Comparison of ENCODE assay signal across 21 cellular contexts in genomic region chr3:47428585-47429145, GRCh38. TPM values are rescaled to one million over a fixed set of nuclear protein-coding genes. Genes with fewer than 3 reads are reported as not detected.
A peak's percentile ranks its signal among the peaks of the same experiment; 100 is the strongest.
DNase-seq lines count a peak whose midpoint lies in the region; ATAC-seq, FAIRE-seq and TF ChIP-seq lines count a peak whose summit lies in the region.
"Had no signal": no experiment of that assay in that cellular context is flagged by ENCODE, and none has a peak within 500 bp of the region (broad histone marks: within the 10 kb centered on the region; RNA-seq: fewer than 3 reads in every experiment).

No MANE protein-coding gene starts in this region.

- peaks cover 14% of the 10 kb centered on the region; the same call in 1 of the 2 replicates for H4K20me1 ChIP-seq in K562 (replicated peaks; ENCODE audit: control insufficient read depth, insufficient read depth, low read length)

- no peaks in the 10 kb centered on the region for H3K27me3 Mint-ChIP-seq in stimulated activated naive CD8-positive, alpha-beta T cell treated with anti-CD3 and anti-CD28 coated beads, Interleukin-15, Interleukin-2, amounts not matched to agents 100 ng/mL and 50 ng/mL, for 24 hours
- no peaks in the 10 kb centered on the region for H3K27me3 Mint-ChIP-seq in stimulated activated naive CD8-positive, alpha-beta T cell treated with anti-CD3 and anti-CD28 coated beads, Interleukin-15, amount 100 ng/mL, for 72 hours
- H3K27me3 Mint-ChIP-seq: B cell; CD4-positive, alpha-beta T cell had no signal

- H3K27ac Mint-ChIP-seq in stimulated activated naive CD8-positive, alpha-beta T cell treated with anti-CD3 and anti-CD28 coated beads, Interleukin-15, Interleukin-2, amounts not matched to agents 100 ng/mL and 50 ng/mL, for 24 hours: peak overlapping the region; percentile 52
- H3K27ac Mint-ChIP-seq in stimulated activated naive CD8-positive, alpha-beta T cell treated with anti-CD3 and anti-CD28 coated beads, Interleukin-15, amount 100 ng/mL, for 72 hours: no peak overlapping the region
- H3K27ac Mint-ChIP-seq: B cell had no signal

- TF ChIP-seq POLR2A in K562 (conservative IDR thresholded peaks at IDR 0.05): no peak

- intact Hi-C loops in K562 (cut with micrococcal nuclease): no loop called here

- TF ChIP-seq CTCF in K562 (IDR thresholded peaks at IDR 0.05 in 2 of 3, conservative IDR thresholded peaks at IDR 0.05 in 1 of 3; ENCODE audit: insufficient read depth in 2 of 3, low read depth in 1 of 3, low read length in 3 of 3): no peak

- H2AFZ ChIP-seq in K562 (ENCODE audit: low read depth, low read length): no peak overlapping the region
- H2AFZ ChIP-seq: GM23248 had no signal

- CTCF ChIA-PET in K562 (lab: Yijun Ruan, JAX; ENCODE audit: low intra/inter-chr PET ratio): no interaction called here

- FAIRE-seq in K562 (lab: Jason Lieb, UNC): peak; percentile 71
- FAIRE-seq: D721Med had no signal

- H3K9me1 ChIP-seq in K562 (ENCODE audit: control insufficient read depth, insufficient read depth, low read length): no peaks in the 10 kb centered on the region

- no peak for TF ChIP-seq RAD21 in K562 (CRISPR knock-in tag; conservative IDR thresholded peaks at IDR 0.05 in 1 of 2, IDR thresholded peaks at IDR 0.05 in 1 of 2)

- H3K36me3 ChIP-seq in K562 (ENCODE audit: control insufficient read depth, insufficient read depth, low read length) (peaks cover 87% of the 10 kb centered on the region), mucosa of stomach (ENCODE audit: control insufficient read depth, insufficient read depth, low read length) (peaks cover 6% of the 10 kb centered on the region)

- H3K27ac ChIP-seq in K562 (ENCODE audit: extremely low read depth, low read depth, low read length): no peak overlapping the region
- H3K27ac ChIP-seq: GM23248 had no signal

- H3K9me3 ChIP-seq in K562 (replicated peaks; ENCODE audit: control insufficient read depth, insufficient read depth, low read depth, low read length) (no peaks in the 10 kb centered on the region), mucosa of stomach (ENCODE audit: control insufficient read depth, low read length) (no peaks in the 10 kb centered on the region)

- H3K9ac ChIP-seq in K562 (ENCODE audit: insufficient read depth in 1 of 2, low read depth in 2 of 2, low read length in 2 of 2) (no peak overlapping the region), mucosa of stomach (ENCODE audit: low read length) (peak overlapping the region; percentile 20)
- H3K9ac ChIP-seq: GM23248 had no signal

- BruUV-seq in K562 (replicated peaks; lab: Mats Ljungman, UMichigan): no TSS peak

- in situ Hi-C loops in K562 (cut with MboI): no loop called here

- DNase-seq in stimulated activated naive CD8-positive, alpha-beta T cell treated with anti-CD3 and anti-CD28 coated beads, Interleukin-15, amount 100 ng/mL, for 72 hours: no peak
- DNase-seq in K562 (ENCODE audit: extremely low read depth in 1 of 4, low spot score in 3 of 4) (peak in 1 of 4 experiments; percentile 2), NCI-H187 treated with DMSO at 0.1 percent for 48 hours (lab: John Stamatoyannopoulos, UW) (no peak), UCSD-AML1 (lab: John Stamatoyannopoulos, UW; ENCODE audit: unreplicated experiment) (no peak)
- DNase-seq: ACHN; CD4-positive, alpha-beta T cell; DND-41; GDM1; GM23248; KBM-7; NCI-H1105; NCI-H187; NCI-H2171; NCI-H774 had no signal

- H3K4me1 ChIP-seq in K562 (replicated peaks in 1 of 2; ENCODE audit: control insufficient read depth in 2 of 2, insufficient read depth in 2 of 2, low read length in 2 of 2) (peaks cover 0 to 4% of the 10 kb centered on the region in 2 experiments; a peak in 2 of 5 replicates), mucosa of stomach (ENCODE audit: control insufficient read depth, insufficient read depth, low read length) (peaks cover 69% of the 10 kb centered on the region)

- POLR2A ChIA-PET in K562 (lab: Yijun Ruan, JAX): no interaction called here

- no peaks in the 10 kb centered on the region for H3K9me3 Mint-ChIP-seq in stimulated activated naive CD8-positive, alpha-beta T cell treated with anti-CD3 and anti-CD28 coated beads, Interleukin-15, Interleukin-2, amounts not matched to agents 100 ng/mL and 50 ng/mL, for 24 hours
- H3K9me3 Mint-ChIP-seq in stimulated activated naive CD8-positive, alpha-beta T cell treated with anti-CD3 and anti-CD28 coated beads, Interleukin-15, amount 100 ng/mL, for 72 hours: no peaks in the 10 kb centered on the region
- H3K9me3 Mint-ChIP-seq: CD4-positive, alpha-beta T cell had no signal

- H3K4me1 Mint-ChIP-seq in stimulated activated naive CD8-positive, alpha-beta T cell treated with anti-CD3 and anti-CD28 coated beads, Interleukin-15, Interleukin-2, amounts not matched to agents 100 ng/mL and 50 ng/mL, for 24 hours (ENCODE audit: low read depth): no peaks in the 10 kb centered on the region
- no peaks in the 10 kb centered on the region for H3K4me1 Mint-ChIP-seq in stimulated activated naive CD8-positive, alpha-beta T cell treated with anti-CD3 and anti-CD28 coated beads, Interleukin-15, amount 100 ng/mL, for 72 hours
- H3K4me1 Mint-ChIP-seq: B cell had no signal

- H3K4me3 Mint-ChIP-seq in stimulated activated naive CD8-positive, alpha-beta T cell treated with anti-CD3 and anti-CD28 coated beads, Interleukin-15, Interleukin-2, amounts not matched to agents 100 ng/mL and 50 ng/mL, for 24 hours: no peak overlapping the region
- no peak overlapping the region for H3K4me3 Mint-ChIP-seq in stimulated activated naive CD8-positive, alpha-beta T cell treated with anti-CD3 and anti-CD28 coated beads, Interleukin-15, amount 100 ng/mL, for 72 hours
- H3K4me3 Mint-ChIP-seq: B cell; CD4-positive, alpha-beta T cell had no signal

- H3K4me3 ChIP-seq in K562 (no peak overlapping the region), mucosa of stomach (ENCODE audit: low read length) (no peak overlapping the region)
- H3K4me3 ChIP-seq: GM23248 had no signal

- no peak for TF ChIP-seq EP300 in K562 (IDR thresholded peaks at IDR 0.05; ENCODE audit: low read length)

- 56% methylated on average over 7 of the region's 7 CpGs for WGBS in K562 (ENCODE audit: insufficient coverage, low coverage, missing lambda C conversion rate)

- H3K36me3 Mint-ChIP-seq in stimulated activated naive CD8-positive, alpha-beta T cell treated with anti-CD3 and anti-CD28 coated beads, Interleukin-15, Interleukin-2, amounts not matched to agents 100 ng/mL and 50 ng/mL, for 24 hours (ENCODE audit: low read depth): peaks cover 27% of the 10 kb centered on the region

- H3K4me2 ChIP-seq in K562 (ENCODE audit: insufficient read depth, low read length): no peak overlapping the region

- H3K27me3 ChIP-seq in K562 (ENCODE audit: control insufficient read depth in 2 of 2, insufficient read depth in 2 of 2, low read length in 2 of 2): no peaks in the 10 kb centered on the region
- no peaks in the 10 kb centered on the region for H3K27me3 ChIP-seq in mucosa of stomach (ENCODE audit: control insufficient read depth, insufficient read depth, low read length)

- ATAC-seq in stimulated activated naive CD8-positive, alpha-beta T cell treated with anti-CD3 and anti-CD28 coated beads, Interleukin-15, amount 100 ng/mL, for 72 hours: no peak
- ATAC-seq in K562: no peak
- ATAC-seq in GM19455 (IDR thresholded peaks at IDR 0.05; ENCODE audit: unreplicated experiment): no peak
- ATAC-seq: Panc1, Right ventricle myocardium inferior had no signal

- H3K79me2 ChIP-seq in K562 (ENCODE audit: control insufficient read depth, insufficient read depth, low read length): no peaks in the 10 kb centered on the region; the same call in 2 of the 3 replicates

RNA-seq across cellular contexts. Expression of gene SCAP, which starts 47.1 kb away (rescaled TPM):
- total RNA-seq in K562 (2011; cell fraction: chromatin; rRNA removed; ENCODE audit: low replicate concordance): 248 and 515 TPM in 2 replicates
- total RNA-seq in K562 (2011; cell fraction: nucleolus; rRNA removed): 301 and 313 TPM in 2 replicates
- 253 and 254 TPM in 2 replicates for total RNA-seq in K562 (2011; cell fraction: nucleoplasm; rRNA removed)
- total RNA-seq in K562 (2014; rRNA removed): 60.7 and 87.6 TPM in 2 replicates
- total RNA-seq in K562 (2014; rRNA removed; fragmentation: Illumina TruSeq; extraction: Trizol): 29.7 and 37.8 TPM in 2 replicates
- total RNA-seq in K562 (2015; rRNA removed; fragmentation: Illumina TruSeq; extraction: Trizol): 34.6 and 36.5 TPM in 2 replicates
- total RNA-seq in K562 (2021): 97.1 and 104 TPM in 2 replicates
- 31.3 and 55.8 TPM in 2 replicates for polyA plus RNA-seq in K562 (2011; rRNA removed)
- polyA plus RNA-seq in K562 (2011; cell fraction: cytosol; rRNA removed): 39.6 and 62.6 TPM in 2 replicates
- polyA plus RNA-seq in K562 (2011; cell fraction: nucleus; rRNA removed): 124 and 159 TPM in 2 replicates
- polyA plus RNA-seq in K562 (2012): 68.9 and 85.0 TPM in 2 replicates
- 48.2 and 61.1 TPM in 2 replicates for polyA plus RNA-seq in K562 (2014; fragmentation: Illumina TruSeq; extraction: Trizol)
- 1 to 10 TPM; 2.6 to 3.2 TPM for polyA plus RNA-seq in K562 (2014; fragmentation: Nextera tagmentation; extraction: Ambion mirVana)
- polyA plus RNA-seq in K562 (2014; rRNA removed): 43.7 and 47.9 TPM in 2 replicates
- polyA minus RNA-seq in K562 (2011; rRNA and poly(A)+ RNA removed): 74.0 and 80.8 TPM in 2 replicates
- polyA minus RNA-seq in K562 (2011; cell fraction: cytosol; rRNA and poly(A)+ RNA removed): 83.2 and 91.7 TPM in 2 replicates
- polyA minus RNA-seq in K562 (2011; cell fraction: nucleus; rRNA and poly(A)+ RNA removed): 53.2 and 90.0 TPM in 2 replicates

RNA-seq across cellular contexts. Expression of gene PTPN23, which starts 47.8 kb away (rescaled TPM):
- 45.6 and 123 TPM in 2 replicates for total RNA-seq in K562 (2011; cell fraction: chromatin; rRNA removed; ENCODE audit: low replicate concordance)
- total RNA-seq in K562 (2011; cell fraction: nucleolus; rRNA removed): 60.9 and 70.8 TPM in 2 replicates
- 45.3 and 53.0 TPM in 2 replicates for total RNA-seq in K562 (2011; cell fraction: nucleoplasm; rRNA removed)
- total RNA-seq in K562 (2014; rRNA removed) (7.2 and 10.1 TPM in 2 replicates), K562 (2014; rRNA removed; fragmentation: Illumina TruSeq; extraction: Trizol) (5.2 and 6.3 TPM in 2 replicates), K562 (2015; rRNA removed; fragmentation: Illumina TruSeq; extraction: Trizol) (7.3 and 8.7 TPM in 2 replicates), K562 (2021) (51.4 and 58.7 TPM in 2 replicates)
- polyA plus RNA-seq in K562 (2011; rRNA removed) (1.7 and 4.6 TPM in 2 replicates), K562 (2014; fragmentation: Illumina TruSeq; extraction: Trizol) (14.1 and 24.0 TPM in 2 replicates), K562 (2014; fragmentation: Nextera tagmentation; extraction: Ambion mirVana) (under 1 TPM; 0.41 to 0.93 TPM), K562 (2014; rRNA removed) (11.4 and 20.2 TPM in 2 replicates)
- 1.2 and 1.9 TPM in 2 replicates for polyA plus RNA-seq in K562 (2011; cell fraction: cytosol; rRNA removed)
- polyA plus RNA-seq in K562 (2011; cell fraction: nucleus; rRNA removed): 25.3 and 29.3 TPM in 2 replicates
- polyA plus RNA-seq in K562 (2012): 29.0 and 50.5 TPM in 2 replicates
- 5.0 and 9.1 TPM in 2 replicates for polyA minus RNA-seq in K562 (2011; rRNA and poly(A)+ RNA removed)
- polyA minus RNA-seq in K562 (2011; cell fraction: cytosol; rRNA and poly(A)+ RNA removed): 16.0 and 22.8 TPM in 2 replicates
- 21.3 and 29.9 TPM in 2 replicates for polyA minus RNA-seq in K562 (2011; cell fraction: nucleus; rRNA and poly(A)+ RNA removed)
